22 cellular contexts compared by ENCODE assay signal in the genomic region with DNA sequence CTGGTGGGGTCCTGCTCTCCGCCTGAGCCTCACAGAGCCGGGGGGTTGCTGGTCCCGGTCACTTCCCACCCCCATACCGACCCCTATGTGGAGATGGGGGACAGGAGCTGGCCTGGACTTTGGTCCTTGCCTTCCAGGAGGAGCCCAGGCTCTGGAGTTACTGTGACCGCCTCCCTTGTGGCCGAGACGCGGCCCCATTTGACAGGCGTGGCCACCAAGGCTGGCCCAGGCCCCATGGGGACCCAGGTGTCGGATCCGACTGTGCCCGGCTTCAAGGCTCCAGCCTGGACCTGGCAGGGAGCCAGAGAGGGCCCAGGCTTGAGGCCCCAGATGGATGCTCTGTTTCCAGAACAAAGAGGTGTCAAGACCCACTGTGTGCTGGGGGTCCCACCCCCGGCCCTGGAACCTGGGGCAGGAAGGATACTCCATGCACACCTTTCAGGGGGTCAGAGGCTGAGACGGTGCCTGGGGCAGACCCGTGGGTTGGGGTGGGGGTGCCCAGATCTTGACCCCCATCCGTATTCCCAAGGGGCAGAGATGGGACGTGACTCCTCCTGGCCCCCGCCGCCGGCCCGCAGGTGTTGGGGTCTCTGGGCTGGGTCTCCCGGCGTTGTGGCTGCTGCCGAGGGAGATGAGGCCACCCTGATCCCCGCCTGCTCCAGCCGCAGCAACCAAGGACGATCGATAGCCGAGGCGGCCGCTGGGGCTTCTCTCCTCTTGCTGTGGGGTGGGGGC. TPM values are rescaled to one million over a fixed set of nuclear protein-coding genes. Genes with fewer than 3 reads are reported as not detected.
"Had no signal": no experiment of that assay in that cellular context is flagged by ENCODE, and none has a peak within 500 bp of the region (broad histone marks: within the 10 kb centered on the region; RNA-seq: fewer than 3 reads in every experiment).

No MANE protein-coding gene starts in this region.

- H3K4me3 Mint-ChIP-seq: activated CD4-positive, alpha-beta memory T cell treated with anti-CD3 and anti-CD28 coated beads for 36 hours; activated naive CD4-positive, alpha-beta T cell treated with anti-CD3 and anti-CD28 coated beads, Interleukin-2, amount 10 ng/mL, durations not matched to agents 7 days and 5 days; nephron progenitor cell; stimulated activated naive CD8-positive, alpha-beta T cell treated with anti-CD3 and anti-CD28 coated beads, Interleukin-15, amount 100 ng/mL, for 72 hours had no signal

- H3K4me1 Mint-ChIP-seq: nephron progenitor cell had no signal

- H3K36me3 Mint-ChIP-seq: activated CD4-positive, alpha-beta memory T cell treated with anti-CD3 and anti-CD28 coated beads for 36 hours; activated naive CD4-positive, alpha-beta T cell treated with anti-CD3 and anti-CD28 coated beads, Interleukin-2, amount 10 ng/mL, durations not matched to agents 7 days and 5 days had no signal

- H3K9me3 ChIP-seq: suprapubic skin, transverse colon, vagina had no signal

- H3K36me3 ChIP-seq: gastrocnemius medialis, right atrium auricular region, suprapubic skin, transverse colon, vagina had no signal

- ATAC-seq: gastrocnemius medialis; left lobe of liver; stimulated activated naive CD8-positive, alpha-beta T cell treated with anti-CD3 and anti-CD28 coated beads, Interleukin-15, amount 100 ng/mL, for 72 hours had no signal

- DNase-seq: activated CD4-positive, alpha-beta memory T cell treated with anti-CD3 and anti-CD28 coated beads for 36 hours; activated naive CD4-positive, alpha-beta T cell treated with anti-CD3 and anti-CD28 coated beads, Interleukin-2, amount 10 ng/mL, durations not matched to agents 7 days and 5 days; activated T-cell treated with anti-CD3 and anti-CD28 coated beads, Interleukin-2, amount 50 U/mL, for 1 hour; effector CD4-positive, alpha-beta T cell; gastrocnemius medialis; head of caudate nucleus; kidney; nephron progenitor cell; occipital lobe; stimulated activated CD4-positive, alpha-beta T cell treated with anti-CD3 and anti-CD28 coated beads, Interleukin-2, amount 100 ng/mL, for 24 hours; stimulated activated naive CD8-positive, alpha-beta T cell treated with anti-CD3 and anti-CD28 coated beads, Interleukin-15, amount 100 ng/mL, for 72 hours; transverse colon had no signal

- H3K27ac ChIP-seq: gastrocnemius medialis, right atrium auricular region, suprapubic skin, transverse colon, vagina had no signal

- H3K4me3 ChIP-seq: gastrocnemius medialis, right atrium auricular region, suprapubic skin, transverse colon, vagina had no signal

- H3K4me1 ChIP-seq: gastrocnemius medialis, right atrium auricular region, transverse colon, vagina had no signal

- H3K27ac Mint-ChIP-seq: activated CD4-positive, alpha-beta memory T cell treated with anti-CD3 and anti-CD28 coated beads for 36 hours; activated naive CD4-positive, alpha-beta T cell treated with anti-CD3 and anti-CD28 coated beads, Interleukin-2, amount 10 ng/mL, durations not matched to agents 7 days and 5 days; activated T-helper 2 cell treated with anti-CD3 and anti-CD28 coated beads, Interferon-gamma antibody, Interleukin-2, Interleukin-4, amounts not matched to agents 10 μg/mL and 5 μg/mL and 100 μg/mL, durations not matched to agents 14 hours and 24 hours and 36 hours; nephron progenitor cell; stimulated activated naive CD8-positive, alpha-beta T cell treated with anti-CD3 and anti-CD28 coated beads, Interleukin-15, amount 100 ng/mL, for 72 hours had no signal

RNA-seq across cellular contexts. Expression of gene ONECUT3, which starts 53.1 kb away (rescaled TPM):
- total RNA-seq: activated CD4-positive, alpha-beta memory T cell treated with anti-CD3 and anti-CD28 coated beads for 36 hours; activated T-helper 2 cell treated with anti-CD3 and anti-CD28 coated beads, Interferon-gamma antibody, Interleukin-2, Interleukin-4, amounts not matched to agents 10 μg/mL and 5 μg/mL and 100 μg/mL, durations not matched to agents 14 hours and 24 hours and 36 hours; cerebellum; gastrocnemius medialis; kidney; myocyte; occipital lobe; posterior vena cava; right atrium auricular region; skeletal muscle tissue; suprapubic skin; T-helper 2 cell treated with Interferon-gamma antibody and Interleukin-4, amounts not matched to agents 100 ng/mL and 5 ng/mL, for 36 hours; transverse colon; vagina had no signal
